In the genomic region with DNA sequence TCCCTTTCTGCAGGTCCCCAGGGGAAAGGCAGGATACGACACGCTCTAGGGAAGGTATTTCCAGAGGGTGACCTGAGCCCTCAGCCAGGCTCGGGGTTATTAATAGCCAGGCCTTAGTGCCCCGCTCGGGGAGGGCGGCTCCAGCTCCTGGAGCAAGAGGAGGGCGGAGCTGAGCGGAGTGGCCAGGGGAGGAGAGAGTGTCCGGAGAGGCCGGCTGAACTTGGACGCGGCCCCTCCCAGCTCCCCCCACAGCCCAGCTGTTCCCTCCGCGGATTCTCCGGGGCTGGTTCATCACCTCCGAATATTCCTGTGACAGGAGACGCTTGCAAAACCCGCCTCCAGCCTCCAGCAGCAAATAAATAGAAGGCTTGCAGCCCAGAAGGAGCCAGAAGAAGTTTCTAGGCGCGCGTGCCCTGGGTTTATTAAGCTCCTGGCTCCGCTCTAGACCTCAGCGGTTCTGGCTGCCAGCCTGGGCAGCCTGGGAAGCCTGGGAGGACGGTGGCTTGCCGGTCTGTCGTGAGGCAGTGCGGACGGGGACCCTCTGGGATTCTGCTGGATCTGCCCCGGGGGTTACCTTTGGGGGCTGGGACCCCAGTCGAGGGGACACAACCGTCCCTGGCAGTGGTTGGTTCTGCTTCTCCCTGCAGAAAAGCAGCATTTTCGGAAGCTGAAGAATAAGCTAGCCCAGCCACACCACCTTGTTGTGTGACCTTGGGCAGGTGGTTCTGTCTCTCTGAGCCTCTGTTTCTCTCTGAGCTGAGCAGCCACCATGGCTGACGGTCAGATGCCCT, we compare ENCODE assay signal across 8 cellular contexts. TPM values are rescaled to one million over a fixed set of nuclear protein-coding genes. Genes with fewer than 3 reads are reported as not detected.
A peak's percentile ranks its signal among the peaks of the same experiment; 100 is the strongest.
DNase-seq lines count a peak whose midpoint lies in the region; ATAC-seq, FAIRE-seq and TF ChIP-seq lines count a peak whose summit lies in the region.

A gene with protein sequence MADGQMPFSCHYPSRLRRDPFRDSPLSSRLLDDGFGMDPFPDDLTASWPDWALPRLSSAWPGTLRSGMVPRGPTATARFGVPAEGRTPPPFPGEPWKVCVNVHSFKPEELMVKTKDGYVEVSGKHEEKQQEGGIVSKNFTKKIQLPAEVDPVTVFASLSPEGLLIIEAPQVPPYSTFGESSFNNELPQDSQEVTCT (plus strand): TSS at position 388 of the 791 bp plus-strand sequence. CDS start 382 bp downstream, at position 770.

- no peak for TF ChIP-seq CTCF in epithelial cell of proximal tubule (conservative IDR thresholded peaks at IDR 0.05; ENCODE audit: low read depth, low read length)

- peak within 1 kb of the TSS; percentile 92 for H3K4me3 ChIP-seq in epithelial cell of proximal tubule (ENCODE audit: low read depth, low read length)

- ATAC-seq in GM18870 (IDR thresholded peaks at IDR 0.05; ENCODE audit: unreplicated experiment), result no peak

- DNase-seq in DMS153 treated with DMSO at 0.1 percent for 48 hours (lab: John Stamatoyannopoulos, UW; ENCODE audit: unreplicated experiment), result peak; percentile 47
- peak; percentile 41 for DNase-seq in NCI-H82 treated with DMSO at 0.1 percent for 48 hours (lab: John Stamatoyannopoulos, UW; ENCODE audit: unreplicated experiment)
- DNase-seq in epithelial cell of proximal tubule (ENCODE audit: low read depth), result peak; percentile 72
- peak; percentile 92 for DNase-seq in mesenteric fat pad (ENCODE audit: low spot score)
- DNase-seq in urothelium cell line (ENCODE audit: low spot score), result peak; percentile 76
- no peak for DNase-seq in activated naive CD4-positive, alpha-beta T cell treated with anti-CD3 and anti-CD28 coated beads, Interleukin-2, amount 50 U/mL, for 16 hours
- no peak for DNase-seq in HT-29 (ENCODE audit: low spot score)

- peak; percentile 42 for FAIRE-seq in urothelium cell line (lab: Jason Lieb, UNC)

RNA-seq across cellular contexts. Expression of the gene that starts here (rescaled TPM):
- total RNA-seq in epithelial cell of proximal tubule, result 18.6 and 32.3 TPM in 2 replicates
- total RNA-seq in mesenteric fat pad, result 66.4 TPM
- 0.05 and 0.13 TPM in 2 replicates for total RNA-seq in HT-29 (2014; rRNA removed; shearing (Covaris generic))

Comparison
In these comparisons a context has a peak if more than half of its experiments do, and no peak if none do; other contexts are left out.
1. RNA of the gene that starts here (total RNA-seq): 66.4 TPM in mesenteric fat pad (single experiment) and 18.6 to 32.3 TPM in epithelial cell of proximal tubule; 0.05 to 0.13 TPM in HT-29; every median in the first group is over 10 times any median in the second.
2. DNase-seq: peak in DMS153 treated with DMSO at 0.1 percent for 48 hours (single experiment), NCI-H82 treated with DMSO at 0.1 percent for 48 hours (single experiment), epithelial cell of proximal tubule (single experiment), mesenteric fat pad (single experiment) and urothelium cell line (single experiment); none in activated naive CD4-positive, alpha-beta T cell treated with anti-CD3 and anti-CD28 coated beads, Interleukin-2, amount 50 U/mL, for 16 hours (single experiment) and HT-29 (single experiment).